Comparison of ENCODE assay signal across 8 cellular contexts in the genomic region with DNA sequence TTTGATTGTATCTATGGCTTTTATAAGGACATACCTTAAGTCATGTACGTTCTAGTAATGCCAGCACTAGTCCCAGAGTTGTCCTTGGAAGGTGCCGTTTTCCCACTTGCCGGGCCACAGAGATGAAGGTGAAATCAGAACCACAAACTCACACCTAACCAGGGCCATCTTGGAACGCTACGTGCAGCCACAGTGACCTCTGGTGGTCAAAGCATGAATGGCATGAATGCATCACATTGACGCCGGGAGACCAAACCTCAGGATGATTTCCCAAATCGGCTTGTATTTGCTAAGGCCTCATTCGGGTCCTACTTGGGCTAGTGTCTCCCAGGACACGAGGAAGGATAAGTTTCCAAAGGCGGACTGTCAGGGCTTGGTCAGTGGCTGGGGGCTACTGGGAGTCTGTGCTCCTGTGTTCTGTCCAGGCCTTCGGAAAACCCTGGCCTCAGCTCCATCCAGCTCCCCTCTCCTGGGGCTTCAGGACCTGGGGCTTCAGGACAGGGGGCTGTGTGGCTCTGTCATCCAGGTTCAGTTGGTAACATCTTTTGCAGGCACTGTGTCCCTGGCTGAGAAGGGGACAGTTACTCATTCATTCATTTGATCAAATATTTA.
DNase-seq lines count a peak whose midpoint lies in the region; ATAC-seq and TF ChIP-seq lines count a peak whose summit lies in the region.

No MANE protein-coding gene starts in this region.

- no peaks in the 10 kb centered on the region for H3K4me1 Mint-ChIP-seq in activated CD8-positive, alpha-beta T cell treated with anti-CD3 and anti-CD28 coated beads for 36 hours (ENCODE audit: low read depth)

- H3K36me3 Mint-ChIP-seq in activated CD8-positive, alpha-beta T cell treated with anti-CD3 and anti-CD28 coated beads for 36 hours (ENCODE audit: low read depth) = no peaks in the 10 kb centered on the region

- no peak overlapping the region for H3K4me3 ChIP-seq in AG04449 (ENCODE audit: low read depth, low read length)

- no peaks in the 10 kb centered on the region for H3K9me3 Mint-ChIP-seq in activated CD8-positive, alpha-beta T cell treated with anti-CD3 and anti-CD28 coated beads for 36 hours

- POLR2A ChIA-PET in AG04449 (lab: Yijun Ruan, JAX) = no interaction called here
- POLR2A ChIA-PET in activated CD8-positive, alpha-beta T cell treated with anti-CD3 and anti-CD28 coated beads for 36 hours (lab: Charles Lee) = no interaction called here

- ATAC-seq in activated CD8-positive, alpha-beta T cell treated with anti-CD3 and anti-CD28 coated beads for 36 hours = peak; percentile 47
- no peak for ATAC-seq in GM18498 (IDR thresholded peaks at IDR 0.05; ENCODE audit: unreplicated experiment)

- H3K27ac Mint-ChIP-seq in activated CD8-positive, alpha-beta T cell treated with anti-CD3 and anti-CD28 coated beads for 36 hours = no peak overlapping the region

- H3K4me3 Mint-ChIP-seq in activated CD8-positive, alpha-beta T cell treated with anti-CD3 and anti-CD28 coated beads for 36 hours = no peak overlapping the region

- intact Hi-C loops in activated CD8-positive, alpha-beta T cell treated with anti-CD3 and anti-CD28 coated beads for 36 hours (cut with micrococcal nuclease) = loop anchor here (2.0 to 5.0 kb wide), 2 partner anchors 132 to 293 kb away; no protein-coding TSS in a partner anchor

- TF ChIP-seq CTCF in AG04449 (IDR thresholded peaks at IDR 0.05; ENCODE audit: insufficient read depth, low read length, missing control alignments) (peak; percentile 85), GM12874 (IDR thresholded peaks at IDR 0.05; ENCODE audit: insufficient read depth, low read depth, low read length) (peak; percentile 91)
- TF ChIP-seq CTCF in activated CD8-positive, alpha-beta T cell treated with anti-CD3 and anti-CD28 coated beads for 36 hours (IDR thresholded peaks at IDR 0.05) = peak; percentile 93

- DNase-seq in AG04449 (ENCODE audit: low read depth, low spot score) (no peak), NCI-H2196 (lab: John Stamatoyannopoulos, UW; ENCODE audit: unreplicated experiment) (peak; percentile 86), lung microvascular endothelial cell (ENCODE audit: low read depth in 2 of 2) (peak; percentile 59 to 71)
- peak; percentile 77 for DNase-seq in activated CD8-positive, alpha-beta T cell treated with anti-CD3 and anti-CD28 coated beads for 36 hours
- DNase-seq in effector CD8-positive, alpha-beta T cell (lab: John Stamatoyannopoulos, UW) = peak; percentile 56
- DNase-seq in stimulated activated CD8-positive, alpha-beta memory T cell treated with anti-CD3 and anti-CD28 coated beads, Interleukin-15, amount 100 ng/mL, for 1 hour (ENCODE audit: low read depth) = peak; percentile 59

- CTCF ChIA-PET in AG04449 (lab: Yijun Ruan, JAX) = interaction anchor here (0.6 to 2.6 kb wide), 3 partner anchors 286 to 296 kb away, joined by 3 to 10 read pairs (median 10); no protein-coding TSS in a partner anchor
- CTCF ChIA-PET in activated CD8-positive, alpha-beta T cell treated with anti-CD3 and anti-CD28 coated beads for 36 hours (lab: Charles Lee) = interaction anchor here (0.6 to 3.6 kb wide), 2 partner anchors 11 to 132 kb away, joined by 3 to 16 read pairs; no protein-coding TSS in a partner anchor

- peaks cover 24% of the 10 kb centered on the region for H3K27me3 Mint-ChIP-seq in activated CD8-positive, alpha-beta T cell treated with anti-CD3 and anti-CD28 coated beads for 36 hours
